In the genomic region with DNA sequence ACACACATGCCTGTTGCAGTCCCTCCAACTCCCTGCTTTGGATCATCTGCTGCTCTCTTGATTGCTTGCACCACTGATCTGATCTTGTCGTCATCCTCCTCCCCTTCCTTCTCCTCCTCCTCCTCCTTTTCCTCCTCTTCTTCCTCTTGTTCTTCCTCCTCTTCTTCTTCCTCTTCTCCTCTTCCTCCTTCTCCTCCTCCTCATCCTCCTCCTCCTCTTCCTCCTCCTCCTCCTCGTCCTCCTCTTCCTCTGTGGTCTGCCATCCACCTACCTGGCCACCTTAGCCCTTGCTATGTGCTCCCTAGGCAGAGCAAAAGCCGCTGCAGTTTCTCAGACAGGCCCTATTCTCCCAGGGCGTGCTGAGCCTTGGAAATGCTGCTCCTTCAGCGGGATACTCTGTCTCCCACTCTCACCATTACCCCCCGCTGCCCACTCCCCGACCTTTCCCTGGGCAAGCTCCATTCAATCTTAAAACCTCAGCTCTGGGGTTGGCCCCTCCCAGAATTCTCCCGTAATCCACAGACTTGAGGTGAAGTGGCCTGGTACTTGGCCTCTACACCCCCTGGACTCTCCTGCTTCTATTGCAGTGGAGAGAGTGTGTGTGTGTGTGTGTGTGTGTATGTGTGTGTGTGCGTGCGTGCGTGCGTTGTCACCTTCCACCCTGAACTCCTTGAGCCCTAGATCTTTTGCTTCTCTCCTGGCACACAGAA, we compare ENCODE assay signal across 2 cellular contexts.
TF ChIP-seq lines count a peak whose summit lies in the region.

No MANE protein-coding gene starts in this region.

TF ChIP-seq in WTC11, 78 proteins besides CTCF, POLR2A, EP300 and RAD21:
- no peak for TF ChIP-seq ESRRA (CRISPR knock-in tag; IDR thresholded peaks at IDR 0.05; ENCODE audit: borderline replicate concordance)
- TF ChIP-seq ZNF263 (CRISPR knock-in tag; IDR thresholded peaks at IDR 0.05; ENCODE audit: low read depth), result peak; percentile 67; the same call in 1 of the 2 replicates

TF ChIP-seq in endothelial cell of umbilical vein, 7 proteins besides CTCF, POLR2A, EP300 and RAD21:
- no peak for TF ChIP-seq GATA2 (IDR thresholded peaks at IDR 0.05; ENCODE audit: insufficient read depth, insufficient read length, low read depth, low read length)
- TF ChIP-seq FOS (IDR thresholded peaks at IDR 0.05; ENCODE audit: borderline replicate concordance, insufficient read depth, low read length), result no peak
- no peak for TF ChIP-seq EZH2 (IDR thresholded peaks at IDR 0.05; ENCODE audit: borderline replicate concordance, low read depth, low read length, severe bottlenecking)
- TF ChIP-seq POLR2AphosphoS5 (IDR thresholded peaks at IDR 0.05; ENCODE audit: insufficient read depth, low read depth, low read length), result no peak
- no peak for TF ChIP-seq JUN (IDR thresholded peaks at IDR 0.05; ENCODE audit: borderline replicate concordance, insufficient read depth, insufficient read length, low read depth)
- TF ChIP-seq MYC (IDR thresholded peaks at IDR 0.05; ENCODE audit: low read depth, low read length), result no peak
- TF ChIP-seq, protein P1, sequence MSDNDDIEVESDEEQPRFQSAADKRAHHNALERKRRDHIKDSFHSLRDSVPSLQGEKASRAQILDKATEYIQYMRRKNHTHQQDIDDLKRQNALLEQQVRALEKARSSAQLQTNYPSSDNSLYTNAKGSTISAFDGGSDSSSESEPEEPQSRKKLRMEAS (IDR thresholded peaks at IDR 0.05; ENCODE audit: insufficient read depth, insufficient read length), result no peak
